Comparison of ENCODE assay signal across 10 cellular contexts in genomic region chr12:12891646-12892355, GRCh38. TPM values are rescaled to one million over a fixed set of nuclear protein-coding genes. Genes with fewer than 3 reads are reported as not detected.
DNase-seq lines count a peak whose midpoint lies in the region; ATAC-seq and TF ChIP-seq lines count a peak whose summit lies in the region.
"Had no signal": no experiment of that assay in that cellular context is flagged by ENCODE, and none has a peak within 500 bp of the region (broad histone marks: within the 10 kb centered on the region; RNA-seq: fewer than 3 reads in every experiment).

No MANE protein-coding gene starts in this region.

- H3K27ac ChIP-seq in mammary epithelial cell (ENCODE audit: insufficient read depth, low read depth, low read length) = peak overlapping the region; percentile 92
- peak overlapping the region; percentile 19 for H3K27ac ChIP-seq in mesenchymal stem cell (ENCODE audit: low read length, poor library complexity, severe bottlenecking)
- peak overlapping the region; percentile 87 for H3K27ac ChIP-seq in upper lobe of right lung

- in situ Hi-C loops in mammary epithelial cell (cut with MboI; ENCODE audit: low sequenced_read_pairs in 2 of 2) = loop anchor here in 1 of 2 donors (5.0 kb wide), 1 partner anchor 54 kb away; no protein-coding TSS in a partner anchor

- dilution Hi-C loops in mammary epithelial cell (cut with HindIII; ENCODE audit: low sequenced_read_pairs) = no loop called here

- H3K9me3 ChIP-seq in mammary epithelial cell (replicated peaks; ENCODE audit: insufficient read depth, low read length) (no peaks in the 10 kb centered on the region), mesenchymal stem cell (ENCODE audit: control insufficient read depth, low read length) (no peaks in the 10 kb centered on the region), upper lobe of right lung (no peaks in the 10 kb centered on the region)

- H2AK5ac ChIP-seq in mesenchymal stem cell (ENCODE audit: low read length, severe bottlenecking) = peak overlapping the region; percentile 10

- peak overlapping the region in 1 of 2 experiments; percentile 81 for H2BK12ac ChIP-seq in mesenchymal stem cell (ENCODE audit: low read length in 2 of 2)

- no peak overlapping the region for H2BK5ac ChIP-seq in mesenchymal stem cell (ENCODE audit: low read depth, low read length, poor library complexity, severe bottlenecking)

- H2BK15ac ChIP-seq in mesenchymal stem cell (ENCODE audit: low read depth, poor library complexity, severe bottlenecking) = peak overlapping the region; percentile 12

- peak overlapping the region; percentile 82 for H3K4me3 Mint-ChIP-seq in activated naive CD4-positive, alpha-beta T cell treated with anti-CD3 and anti-CD28 coated beads for 36 hours

- peaks cover 44% of the 10 kb centered on the region for H3K4me1 ChIP-seq in mammary epithelial cell (ENCODE audit: insufficient read depth, low read length)
- peaks cover 20% of the 10 kb centered on the region for H3K4me1 ChIP-seq in mesenchymal stem cell (ENCODE audit: control insufficient read depth, insufficient read depth, low read depth, low read length)
- H3K4me1 ChIP-seq in upper lobe of right lung = peaks cover 4% of the 10 kb centered on the region

- H3K27me3 ChIP-seq in mammary epithelial cell (ENCODE audit: insufficient read depth, low read length) (no peaks in the 10 kb centered on the region), mesenchymal stem cell (ENCODE audit: control insufficient read depth in 1 of 2, insufficient read depth in 1 of 2, low read length in 2 of 2) (no peaks in the 10 kb centered on the region), upper lobe of right lung (peaks cover 9% of the 10 kb centered on the region)

- no peaks in the 10 kb centered on the region for H3K9me3 Mint-ChIP-seq in activated naive CD4-positive, alpha-beta T cell treated with anti-CD3 and anti-CD28 coated beads for 36 hours
- no peaks in the 10 kb centered on the region for H3K9me3 Mint-ChIP-seq in activated naive CD4-positive, alpha-beta T cell treated with anti-CD3 and anti-CD28 coated beads, Interleukin-2, amount 50 U/mL, for 72 hours

- peaks cover 44% of the 10 kb centered on the region for H3K79me2 ChIP-seq in mammary epithelial cell (ENCODE audit: insufficient read depth, low read length)

- peak overlapping the region; percentile 95 for H3K4me2 ChIP-seq in mammary epithelial cell (ENCODE audit: insufficient read depth, low read depth, low read length)
- peak overlapping the region; percentile 91 for H3K4me2 ChIP-seq in mesenchymal stem cell (ENCODE audit: low read length, poor library complexity, severe bottlenecking)

- CTCF ChIA-PET in activated naive CD4-positive, alpha-beta T cell treated with anti-CD3 and anti-CD28 coated beads for 36 hours (lab: Charles Lee) = interaction anchor here (0.5 to 2.0 kb wide), 11 partner anchors 11 to 321 kb away, joined by 3 to 10 read pairs (median 3); no protein-coding TSS in a partner anchor
- CTCF ChIA-PET in mammary epithelial cell (lab: Charles Lee; ENCODE audit: low non-redundant PET) = interaction anchor here (0.5 to 1.6 kb wide), 4 partner anchors 10 to 55 kb away, joined by 5 to 8 read pairs (median 6); no protein-coding TSS in a partner anchor

- peak overlapping the region; percentile 54 for H2BK120ac ChIP-seq in mesenchymal stem cell (ENCODE audit: low read depth, low read length)

- H3K79me1 ChIP-seq in mesenchymal stem cell (replicated peaks; ENCODE audit: low read length, poor library complexity, severe bottlenecking) = peaks cover 6% of the 10 kb centered on the region

- peak overlapping the region; percentile 56 to 83 for H3K18ac ChIP-seq in mesenchymal stem cell (ENCODE audit: low read depth in 1 of 2, low read length in 2 of 2)

- H3K4me1 Mint-ChIP-seq in activated naive CD4-positive, alpha-beta T cell treated with anti-CD3 and anti-CD28 coated beads for 36 hours (ENCODE audit: low read depth) = peaks cover 18% of the 10 kb centered on the region

- peak overlapping the region; percentile 12 for H4K8ac ChIP-seq in mesenchymal stem cell (ENCODE audit: low read length)

- DNase-seq in activated naive CD4-positive, alpha-beta T cell treated with anti-CD3 and anti-CD28 coated beads for 36 hours = no peak
- no peak for DNase-seq in activated naive CD4-positive, alpha-beta T cell treated with anti-CD3 and anti-CD28 coated beads, Interleukin-2, amount 50 U/mL, for 72 hours (ENCODE audit: low spot score in 2 of 2)
- DNase-seq in mammary epithelial cell = no peak
- DNase-seq in mesenchymal stem cell = no peak
- no peak for DNase-seq in upper lobe of right lung
- DNase-seq in cortex of kidney (lab: John Stamatoyannopoulos, UW) = no peak
- DNase-seq in SKM-1 treated with dmso at 0.1 percent for 144 hours (lab: John Stamatoyannopoulos, UW; ENCODE audit: unreplicated experiment) = no peak
- DNase-seq: DND-41 had no signal

- WGBS in mammary epithelial cell (ENCODE audit: low coverage, missing lambda C conversion rate) = 52% methylated on average over 8 of the region's 15 CpGs
- 24% methylated on average over 12 of the region's 15 CpGs for WGBS in mesenchymal stem cell

- no peak overlapping the region for H3K23ac ChIP-seq in mesenchymal stem cell (ENCODE audit: low read length in 2 of 2)

- peak overlapping the region; percentile 98 for H3K9ac ChIP-seq in mammary epithelial cell (ENCODE audit: insufficient read depth, low read length)
- H3K9ac ChIP-seq in mesenchymal stem cell (ENCODE audit: low read length) = peak overlapping the region; percentile 92

- TF ChIP-seq CTCF in mammary epithelial cell (conservative IDR thresholded peaks at IDR 0.05 in 1 of 2, IDR thresholded peaks at IDR 0.05 in 1 of 2; ENCODE audit: extremely low read depth in 1 of 2, insufficient read depth in 1 of 2, low read depth in 1 of 2, low read length in 2 of 2) (no peak), upper lobe of right lung (IDR thresholded peaks at IDR 0.05) (no peak)

- no peaks in the 10 kb centered on the region for H3K36me3 ChIP-seq in mammary epithelial cell (ENCODE audit: insufficient read depth, low read length)
- H3K36me3 ChIP-seq in mesenchymal stem cell (ENCODE audit: control insufficient read depth in 1 of 2, insufficient read depth in 2 of 2, low read depth in 1 of 2, low read length in 2 of 2) = no peaks in the 10 kb centered on the region
- no peaks in the 10 kb centered on the region for H3K36me3 ChIP-seq in upper lobe of right lung

- H3K14ac ChIP-seq in mesenchymal stem cell (ENCODE audit: low read length in 2 of 2) = no peak overlapping the region

- peaks cover 14% of the 10 kb centered on the region for H3K27me3 Mint-ChIP-seq in activated naive CD4-positive, alpha-beta T cell treated with anti-CD3 and anti-CD28 coated beads for 36 hours (ENCODE audit: low read depth)

- H4K91ac ChIP-seq in mesenchymal stem cell (ENCODE audit: low read length) = no peak overlapping the region

- no peak for ATAC-seq in activated naive CD4-positive, alpha-beta T cell treated with anti-CD3 and anti-CD28 coated beads, Interleukin-2, amount 50 U/mL, for 72 hours
- no peak for ATAC-seq in upper lobe of right lung
- no peak for ATAC-seq in GM21526 (IDR thresholded peaks at IDR 0.05; ENCODE audit: low FRiP score, unreplicated experiment)

- intact Hi-C loops in activated naive CD4-positive, alpha-beta T cell treated with anti-CD3 and anti-CD28 coated beads for 36 hours (cut with micrococcal nuclease) = loop anchor here (1.0 to 10.0 kb wide), 4 partner anchors 54 to 1493 kb away; partner anchors contain the start of gene CREBL2
- intact Hi-C loops in mammary epithelial cell (cut with micrococcal nuclease) = loop anchor here (1.0 to 2.0 kb wide), 4 partner anchors 19 to 103 kb away; partner anchors contain the start of gene DDX47
- intact Hi-C loops in upper lobe of right lung (cut with DNase I) = no loop called here

- BruUV-seq in mammary epithelial cell (replicated peaks; lab: Mats Ljungman, UMichigan) = TSS peak; percentile 61

- peak overlapping the region; percentile 52 to 61 (median 54) for H3K4me3 ChIP-seq in mammary epithelial cell (replicated peaks in 1 of 3; ENCODE audit: insufficient read depth in 1 of 3, low read depth in 2 of 3, low read length in 3 of 3)
- peak overlapping the region; percentile 53 to 80 for H3K4me3 ChIP-seq in mesenchymal stem cell (ENCODE audit: insufficient read depth in 1 of 2, low read depth in 1 of 2, low read length in 2 of 2)
- peak overlapping the region; percentile 54 for H3K4me3 ChIP-seq in upper lobe of right lung

- H3K27ac Mint-ChIP-seq in activated naive CD4-positive, alpha-beta T cell treated with anti-CD3 and anti-CD28 coated beads for 36 hours = no peak overlapping the region
- peak overlapping the region in 1 of 2 donors; percentile 39 for H3K27ac Mint-ChIP-seq in activated naive CD4-positive, alpha-beta T cell treated with anti-CD3 and anti-CD28 coated beads, Interleukin-2, amount 50 U/mL, for 72 hours

- H2AFZ ChIP-seq in mammary epithelial cell (ENCODE audit: low read depth, low read length) = peak overlapping the region; percentile 75
- no peak overlapping the region for H2AFZ ChIP-seq in mesenchymal stem cell (ENCODE audit: low read depth, low read length)

- H3K4ac ChIP-seq in mesenchymal stem cell (ENCODE audit: low read depth in 1 of 2, low read length in 2 of 2) = peak overlapping the region in 1 of 2 experiments; percentile 57

- H4K20me1 ChIP-seq in mammary epithelial cell (ENCODE audit: insufficient read depth, low read length) = no peaks in the 10 kb centered on the region

- H3K36me3 Mint-ChIP-seq in activated naive CD4-positive, alpha-beta T cell treated with anti-CD3 and anti-CD28 coated beads for 36 hours (ENCODE audit: low read depth) = no peaks in the 10 kb centered on the region
- H3K36me3 Mint-ChIP-seq in activated naive CD4-positive, alpha-beta T cell treated with anti-CD3 and anti-CD28 coated beads, Interleukin-2, amount 50 U/mL, for 72 hours = no peaks in the 10 kb centered on the region

RNA-seq across cellular contexts. Expression of gene GPRC5A, which starts 0.4 kb away (rescaled TPM):
- under 1 TPM; 0.24 to 0.64 TPM for total RNA-seq in activated naive CD4-positive, alpha-beta T cell treated with anti-CD3 and anti-CD28 coated beads for 36 hours
- total RNA-seq in activated naive CD4-positive, alpha-beta T cell treated with anti-CD3 and anti-CD28 coated beads, Interleukin-2, amount 50 U/mL, for 72 hours = under 1 TPM; 0.30 to 0.80 TPM
- total RNA-seq in mammary epithelial cell (10 to 100 TPM in 1 of 2 donors, 1 to 10 TPM in 1; 6.0 to 15.3 TPM), upper lobe of right lung (886 TPM)
- polyA plus RNA-seq in mammary epithelial cell = 84.3 TPM
- polyA minus RNA-seq in mammary epithelial cell = 81.9 TPM
- 18.3 TPM for polyA plus RNA-seq in mesenchymal stem cell (2013, experiment 1 of 2)
- 18.0 TPM for polyA plus RNA-seq in mesenchymal stem cell (2013, experiment 2 of 2)
- total RNA-seq: activated CD8-positive, alpha-beta memory T cell treated with anti-CD3 and anti-CD28 coated beads for 36 hours had no signal

Comparison
In these comparisons a context has a peak if more than half of its experiments do, and no peak if none do; other contexts are left out.
1. H3K27ac ChIP-seq: peak in every context shown above with its lines; median percentile 92 in mammary epithelial cell; 87 in upper lobe of right lung; 19 in mesenchymal stem cell.
2. RNA of gene GPRC5A, which starts 0.4 kb away (total RNA-seq): 886 TPM in upper lobe of right lung (single experiment); 6.0 to 15.3 TPM in mammary epithelial cell, 0.30 to 0.80 TPM in activated naive CD4-positive, alpha-beta T cell treated with anti-CD3 and anti-CD28 coated beads, Interleukin-2, amount 50 U/mL, for 72 hours and 0.24 to 0.64 TPM in activated naive CD4-positive, alpha-beta T cell treated with anti-CD3 and anti-CD28 coated beads for 36 hours; every median in the first group is over 10 times any median in the second.
3. Peak in every context shown above with its lines, with median percentiles within 50 percentile points of each other: H3K4me3 ChIP-seq.